In genomic region chr12:124517260-124518050, GRCh38 we compare ENCODE assay signal across 8 cellular contexts. TPM values are rescaled to one million over a fixed set of nuclear protein-coding genes. Genes with fewer than 3 reads are reported as not detected.
DNase-seq lines count a peak whose midpoint lies in the region; ATAC-seq and TF ChIP-seq lines count a peak whose summit lies in the region.

No MANE protein-coding gene starts in this region.

- DNase-seq in MG63 (peak; percentile 88), heart left ventricle (peak; percentile 81 to 89 (median 86)), retina (peak; percentile 69), MV-4-11 (lab: John Stamatoyannopoulos, UW) (no peak)
- no peak for DNase-seq in activated naive CD4-positive, alpha-beta T cell treated with anti-CD3 and anti-CD28 coated beads, Interleukin-2, amount 50 U/mL, for 72 hours (ENCODE audit: low spot score in 2 of 2)

- H3K4me3 Mint-ChIP-seq in activated T-helper 17 cell treated with anti-CD3 and anti-CD28 coated beads, Interleukin-2, amount 50 U/mL, for 72 hours: no peak overlapping the region

- H3K4me3 ChIP-seq in MG63 (peak overlapping the region; percentile 64), heart left ventricle (peak overlapping the region; percentile 35 to 81 (median 58))

- WGBS in heart left ventricle, 4 donors: 3 to 17% (median 8%) methylated on average over 16 to 47 of the region's 47 CpGs

- H3K9me3 ChIP-seq in MG63: no peaks in the 10 kb centered on the region
- no peaks in the 10 kb centered on the region for H3K9me3 ChIP-seq in heart left ventricle

- H3K27me3 ChIP-seq in MG63 (no peaks in the 10 kb centered on the region), heart left ventricle (no peaks in the 10 kb centered on the region)

- H3K4me1 ChIP-seq in heart left ventricle: peaks cover 15 to 98% (median 85%) of the 10 kb centered on the region in 12 donors

- ATAC-seq in activated T-helper 17 cell treated with anti-CD3 and anti-CD28 coated beads, Interleukin-2, amount 50 U/mL, for 72 hours (replicated peaks): no peak
- ATAC-seq in heart left ventricle (peak; percentile 22 to 31 (median 26)), HG02870 (IDR thresholded peaks at IDR 0.05; ENCODE audit: unreplicated experiment) (no peak), HG03520 (IDR thresholded peaks at IDR 0.05; ENCODE audit: unreplicated experiment) (no peak)
- ATAC-seq in activated naive CD4-positive, alpha-beta T cell treated with anti-CD3 and anti-CD28 coated beads, Interleukin-2, amount 50 U/mL, for 72 hours: no peak

- no peaks in the 10 kb centered on the region for H3K4me1 Mint-ChIP-seq in activated T-helper 17 cell treated with anti-CD3 and anti-CD28 coated beads, Interleukin-2, amount 50 U/mL, for 72 hours

- no peaks in the 10 kb centered on the region for H3K9me3 Mint-ChIP-seq in activated T-helper 17 cell treated with anti-CD3 and anti-CD28 coated beads, Interleukin-2, amount 50 U/mL, for 72 hours
- H3K9me3 Mint-ChIP-seq in activated naive CD4-positive, alpha-beta T cell treated with anti-CD3 and anti-CD28 coated beads, Interleukin-2, amount 50 U/mL, for 72 hours: no peaks in the 10 kb centered on the region

- TF ChIP-seq CTCF in heart left ventricle (IDR thresholded peaks at IDR 0.05): peak in 1 of 12 donors; percentile 6

- H3K27ac Mint-ChIP-seq in activated T-helper 17 cell treated with anti-CD3 and anti-CD28 coated beads, Interleukin-2, amount 50 U/mL, for 72 hours: peak overlapping the region; percentile 28
- no peak overlapping the region for H3K27ac Mint-ChIP-seq in activated naive CD4-positive, alpha-beta T cell treated with anti-CD3 and anti-CD28 coated beads, Interleukin-2, amount 50 U/mL, for 72 hours

- H3K27me3 Mint-ChIP-seq in activated T-helper 17 cell treated with anti-CD3 and anti-CD28 coated beads, Interleukin-2, amount 50 U/mL, for 72 hours: no peaks in the 10 kb centered on the region

- H3K36me3 Mint-ChIP-seq in activated T-helper 17 cell treated with anti-CD3 and anti-CD28 coated beads, Interleukin-2, amount 50 U/mL, for 72 hours (ENCODE audit: low read depth): peaks cover 4% of the 10 kb centered on the region
- H3K36me3 Mint-ChIP-seq in activated naive CD4-positive, alpha-beta T cell treated with anti-CD3 and anti-CD28 coated beads, Interleukin-2, amount 50 U/mL, for 72 hours: no peaks in the 10 kb centered on the region

- H3K36me3 ChIP-seq in MG63: peaks cover 39% of the 10 kb centered on the region
- H3K36me3 ChIP-seq in heart left ventricle: peaks cover 0 to 14% (median 0%) of the 10 kb centered on the region in 9 donors

- peak overlapping the region; percentile 90 to 100 (median 95) for H3K27ac ChIP-seq in heart left ventricle

- intact Hi-C loops in heart left ventricle (cut with DNase I): loop anchor here in 9 of 10 donors (1.0 to 10.0 kb wide), 16 partner anchors 35 to 397 kb away; partner anchors contain the start of genes NCOR2 (in 5 of the 9) and UBC (in 1 of the 9)

- TF ChIP-seq POLR2A in heart left ventricle (IDR thresholded peaks at IDR 0.05): no peak

RNA-seq across cellular contexts. Expression of gene NCOR2, which starts 50.0 kb away (rescaled TPM):
- 17.0 and 32.9 TPM in 2 replicates for total RNA-seq in MG63 (2014; rRNA removed; shearing (Covaris generic); ENCODE audit: low replicate concordance)
- total RNA-seq in activated T-helper 17 cell treated with anti-CD3 and anti-CD28 coated beads, Interleukin-2, amount 50 U/mL, for 72 hours: 10 to 100 TPM; 72.8 to 87.8 TPM
- 100 to 1,000 TPM in 8 of 9 donors, 10 to 100 TPM in 1; 66.9 to 184 (median 132) TPM for total RNA-seq in heart left ventricle
- polyA plus RNA-seq in heart left ventricle: 10 to 100 TPM; 62.1 to 67.0 TPM
- total RNA-seq in activated naive CD4-positive, alpha-beta T cell treated with anti-CD3 and anti-CD28 coated beads, Interleukin-2, amount 50 U/mL, for 72 hours: 100 to 1,000 TPM in 1 of 2 donors, 10 to 100 TPM in 1; 66.8 to 125 TPM

Comparison
In these comparisons a context has a peak if more than half of its experiments do, and no peak if none do; other contexts are left out.
1. DNase-seq: peak in MG63 (single experiment), heart left ventricle (5 of 5) and retina (single experiment); none in MV-4-11 (single experiment) and activated naive CD4-positive, alpha-beta T cell treated with anti-CD3 and anti-CD28 coated beads, Interleukin-2, amount 50 U/mL, for 72 hours (0 of 2).
2. ATAC-seq: peak in heart left ventricle (4 of 4); none in activated T-helper 17 cell treated with anti-CD3 and anti-CD28 coated beads, Interleukin-2, amount 50 U/mL, for 72 hours (single experiment), HG02870 (single experiment), HG03520 (single experiment) and activated naive CD4-positive, alpha-beta T cell treated with anti-CD3 and anti-CD28 coated beads, Interleukin-2, amount 50 U/mL, for 72 hours (0 of 2).